1 cellular context compared by ENCODE assay signal in the genomic region with DNA sequence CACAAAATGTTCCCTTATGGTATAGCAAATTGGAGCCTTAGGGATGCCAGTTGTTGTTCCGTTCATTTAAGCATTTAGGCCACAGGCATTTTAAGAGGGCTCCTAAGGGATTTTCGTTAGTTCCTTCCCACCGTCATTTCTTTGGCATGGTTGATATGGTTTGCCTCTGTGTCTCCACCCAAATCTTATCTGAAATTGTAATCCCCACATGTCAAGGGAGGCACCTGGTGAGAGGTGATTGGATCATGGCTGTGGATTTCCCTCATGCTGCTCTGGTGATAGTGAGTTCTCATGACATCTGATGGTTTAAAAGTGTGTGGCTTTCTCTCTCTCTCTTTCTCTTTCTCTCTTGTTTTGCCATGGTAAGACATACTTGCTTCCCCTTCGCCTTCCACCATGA.
TF ChIP-seq lines count a peak whose summit lies in the region.

No MANE protein-coding gene starts in this region.

TF ChIP-seq in K562, 482 proteins besides CTCF, POLR2A, EP300 and RAD21 (continued from another document and continues in another):
- TF ChIP-seq RERE (CRISPR knock-in tag; IDR thresholded peaks at IDR 0.05; ENCODE audit: borderline replicate concordance), result no peak
- TF ChIP-seq DMBX1 (CRISPR knock-in tag; IDR thresholded peaks at IDR 0.05; ENCODE audit: borderline replicate concordance), result peak; percentile 56; the same call in 1 of the 2 replicates
- peak; percentile 87 for TF ChIP-seq POLR2AphosphoS5 (IDR thresholded peaks at IDR 0.05; ENCODE audit: control insufficient read depth, insufficient read depth, low read depth, low read length)
- TF ChIP-seq, protein P1, sequence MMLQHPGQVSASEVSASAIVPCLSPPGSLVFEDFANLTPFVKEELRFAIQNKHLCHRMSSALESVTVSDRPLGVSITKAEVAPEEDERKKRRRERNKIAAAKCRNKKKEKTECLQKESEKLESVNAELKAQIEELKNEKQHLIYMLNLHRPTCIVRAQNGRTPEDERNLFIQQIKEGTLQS (IDR thresholded peaks at IDR 0.05), result no peak
- TF ChIP-seq, protein P1 (CRISPR knock-in tag; conservative IDR thresholded peaks at IDR 0.05), result no peak
- TF ChIP-seq ATF6 (CRISPR knock-in tag; IDR thresholded peaks at IDR 0.05), result no peak
- TF ChIP-seq SMAD2 (IDR thresholded peaks at IDR 0.05; ENCODE audit: low read depth, low read length), result no peak
- TF ChIP-seq CBFA2T2 (conservative IDR thresholded peaks at IDR 0.05), result peak; percentile 93
- TF ChIP-seq, protein P2, sequence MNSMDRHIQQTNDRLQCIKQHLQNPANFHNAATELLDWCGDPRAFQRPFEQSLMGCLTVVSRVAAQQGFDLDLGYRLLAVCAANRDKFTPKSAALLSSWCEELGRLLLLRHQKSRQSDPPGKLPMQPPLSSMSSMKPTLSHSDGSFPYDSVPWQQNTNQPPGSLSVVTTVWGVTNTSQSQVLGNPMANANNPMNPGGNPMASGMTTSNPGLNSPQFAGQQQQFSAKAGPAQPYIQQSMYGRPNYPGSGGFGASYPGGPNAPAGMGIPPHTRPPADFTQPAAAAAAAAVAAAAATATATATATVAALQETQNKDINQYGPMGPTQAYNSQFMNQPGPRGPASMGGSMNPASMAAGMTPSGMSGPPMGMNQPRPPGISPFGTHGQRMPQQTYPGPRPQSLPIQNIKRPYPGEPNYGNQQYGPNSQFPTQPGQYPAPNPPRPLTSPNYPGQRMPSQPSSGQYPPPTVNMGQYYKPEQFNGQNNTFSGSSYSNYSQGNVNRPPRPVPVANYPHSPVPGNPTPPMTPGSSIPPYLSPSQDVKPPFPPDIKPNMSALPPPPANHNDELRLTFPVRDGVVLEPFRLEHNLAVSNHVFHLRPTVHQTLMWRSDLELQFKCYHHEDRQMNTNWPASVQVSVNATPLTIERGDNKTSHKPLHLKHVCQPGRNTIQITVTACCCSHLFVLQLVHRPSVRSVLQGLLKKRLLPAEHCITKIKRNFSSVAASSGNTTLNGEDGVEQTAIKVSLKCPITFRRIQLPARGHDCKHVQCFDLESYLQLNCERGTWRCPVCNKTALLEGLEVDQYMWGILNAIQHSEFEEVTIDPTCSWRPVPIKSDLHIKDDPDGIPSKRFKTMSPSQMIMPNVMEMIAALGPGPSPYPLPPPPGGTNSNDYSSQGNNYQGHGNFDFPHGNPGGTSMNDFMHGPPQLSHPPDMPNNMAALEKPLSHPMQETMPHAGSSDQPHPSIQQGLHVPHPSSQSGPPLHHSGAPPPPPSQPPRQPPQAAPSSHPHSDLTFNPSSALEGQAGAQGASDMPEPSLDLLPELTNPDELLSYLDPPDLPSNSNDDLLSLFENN (IDR thresholded peaks at IDR 0.05; ENCODE audit: low read depth in 2 of 2, low read length in 2 of 2), result peak in 1 of 2 experiments; percentile 78; a peak in 2 of 4 replicates
- no peak for TF ChIP-seq TRIM25 (IDR thresholded peaks at IDR 0.05; ENCODE audit: borderline replicate concordance)
- TF ChIP-seq TCF3 (CRISPR knock-in tag; IDR thresholded peaks at IDR 0.05), result peak; percentile 84
- no peak for TF ChIP-seq ETV5 (CRISPR knock-in tag; IDR thresholded peaks at IDR 0.05; ENCODE audit: low read depth)
- TF ChIP-seq, protein P3, sequence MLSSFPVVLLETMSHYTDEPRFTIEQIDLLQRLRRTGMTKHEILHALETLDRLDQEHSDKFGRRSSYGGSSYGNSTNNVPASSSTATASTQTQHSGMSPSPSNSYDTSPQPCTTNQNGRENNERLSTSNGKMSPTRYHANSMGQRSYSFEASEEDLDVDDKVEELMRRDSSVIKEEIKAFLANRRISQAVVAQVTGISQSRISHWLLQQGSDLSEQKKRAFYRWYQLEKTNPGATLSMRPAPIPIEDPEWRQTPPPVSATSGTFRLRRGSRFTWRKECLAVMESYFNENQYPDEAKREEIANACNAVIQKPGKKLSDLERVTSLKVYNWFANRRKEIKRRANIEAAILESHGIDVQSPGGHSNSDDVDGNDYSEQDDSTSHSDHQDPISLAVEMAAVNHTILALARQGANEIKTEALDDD (IDR thresholded peaks at IDR 0.05), result no peak
- TF ChIP-seq PHB (CRISPR knock-in tag; IDR thresholded peaks at IDR 0.05), result no peak
- no peak for TF ChIP-seq ETS2 (tag; IDR thresholded peaks at IDR 0.05; ENCODE audit: borderline replicate concordance, poor library complexity, severe bottlenecking)
- peak; percentile 44; the same call in 1 of the 2 replicates for TF ChIP-seq CREB1 (IDR thresholded peaks at IDR 0.05)
- no peak for TF ChIP-seq CREB1 (CRISPR knock-in tag; IDR thresholded peaks at IDR 0.05)
- no peak for TF ChIP-seq MTA3 (IDR thresholded peaks at IDR 0.05; ENCODE audit: borderline replicate concordance)
- no peak for TF ChIP-seq NR2C2 (CRISPR knock-in tag; IDR thresholded peaks at IDR 0.05)
- TF ChIP-seq NR2C2 (tag; IDR thresholded peaks at IDR 0.05), result no peak
- TF ChIP-seq PML (IDR thresholded peaks at IDR 0.05; ENCODE audit: low read length), result peak; percentile 95
- TF ChIP-seq KLF16 (IDR thresholded peaks at IDR 0.05), result peak; percentile 71
- TF ChIP-seq LCOR (CRISPR knock-in tag; IDR thresholded peaks at IDR 0.05), result no peak
- no peak for TF ChIP-seq HNRNPUL1 (IDR thresholded peaks at IDR 0.05; ENCODE audit: low read length)
- no peak for TF ChIP-seq SRSF1 (IDR thresholded peaks at IDR 0.05; ENCODE audit: low read depth, low read length)
- TF ChIP-seq CEBPG (CRISPR knock-in tag; IDR thresholded peaks at IDR 0.05), result no peak
- TF ChIP-seq CEBPG (tag; conservative IDR thresholded peaks at IDR 0.05 in 1 of 2, IDR thresholded peaks at IDR 0.05 in 1 of 2), result no peak
- TF ChIP-seq FOXM1 (IDR thresholded peaks at IDR 0.05; ENCODE audit: low read depth), result peak; percentile 85
- no peak for TF ChIP-seq FOXM1 (CRISPR knock-in tag; IDR thresholded peaks at IDR 0.05; ENCODE audit: low read depth)
- TF ChIP-seq ZNF75A (CRISPR knock-in tag; IDR thresholded peaks at IDR 0.05), result no peak
- TF ChIP-seq NCOR1 (IDR thresholded peaks at IDR 0.05), result peak; percentile 91
- TF ChIP-seq CLOCK (CRISPR knock-in tag; IDR thresholded peaks at IDR 0.05; ENCODE audit: borderline replicate concordance), result no peak
- no peak for TF ChIP-seq BRCA1 (IDR thresholded peaks at IDR 0.05)
- TF ChIP-seq BRCA1 (CRISPR knock-in tag; IDR thresholded peaks at IDR 0.05), result no peak
- TF ChIP-seq ARNT (IDR thresholded peaks at IDR 0.05), result 0 out of 4 replicates have a peak, but pooled peaks of 1 of the 2 experiments have one; percentile 52
- TF ChIP-seq ATF7 (IDR thresholded peaks at IDR 0.05), result peak; percentile 51; the same call in 1 of the 2 replicates
- peak; percentile 34 for TF ChIP-seq HDAC3 (IDR thresholded peaks at IDR 0.05; ENCODE audit: borderline replicate concordance, partially characterized antibody)
- peak; percentile 78; the same call in 1 of the 2 replicates for TF ChIP-seq CC2D1A (IDR thresholded peaks at IDR 0.05)
- TF ChIP-seq BCLAF1 (IDR thresholded peaks at IDR 0.05; ENCODE audit: borderline replicate concordance in 1 of 2, control insufficient read depth in 1 of 2, low read depth in 2 of 2, low read length in 1 of 2), result no peak
- peak; percentile 44; the same call in 1 of the 2 replicates for TF ChIP-seq NCOA1 (IDR thresholded peaks at IDR 0.05; ENCODE audit: low read depth)
- no peak for TF ChIP-seq ZNF778 (CRISPR knock-in tag; IDR thresholded peaks at IDR 0.05)
